Comparison of ENCODE assay signal across 7 cellular contexts in the genomic region with DNA sequence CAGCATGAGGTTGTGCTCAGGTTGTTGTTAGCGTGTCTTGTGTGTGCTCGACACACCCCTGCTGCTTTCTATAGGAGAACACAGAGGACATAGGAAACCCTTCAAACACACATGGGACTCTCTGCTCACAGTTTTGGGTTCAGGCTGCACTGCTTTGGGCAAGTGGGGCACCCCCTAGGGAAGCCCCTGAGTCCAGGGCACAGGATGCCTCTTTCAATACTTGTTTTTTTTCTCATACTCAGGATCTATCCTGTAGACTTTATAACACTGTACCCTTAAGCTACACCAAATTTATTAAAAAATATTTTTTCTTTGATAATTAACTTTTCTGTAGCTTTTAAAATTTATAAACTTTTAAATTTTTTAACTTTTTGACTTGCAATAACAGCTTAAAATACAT. TPM values are rescaled to one million over a fixed set of nuclear protein-coding genes. Genes with fewer than 3 reads are reported as not detected.
"Had no signal": no experiment of that assay in that cellular context is flagged by ENCODE, and none has a peak within 500 bp of the region (broad histone marks: within the 10 kb centered on the region; RNA-seq: fewer than 3 reads in every experiment).

No MANE protein-coding gene starts in this region.

RNA-seq across cellular contexts. Expression of a gene that starts 55.3 kb away (rescaled TPM):
- total RNA-seq: LHCN-M2, MCF 10A, NCI-H460, PC-9, Right ventricle myocardium inferior, RPMI7951, SJCRH30 had no signal
